In the genomic region with DNA sequence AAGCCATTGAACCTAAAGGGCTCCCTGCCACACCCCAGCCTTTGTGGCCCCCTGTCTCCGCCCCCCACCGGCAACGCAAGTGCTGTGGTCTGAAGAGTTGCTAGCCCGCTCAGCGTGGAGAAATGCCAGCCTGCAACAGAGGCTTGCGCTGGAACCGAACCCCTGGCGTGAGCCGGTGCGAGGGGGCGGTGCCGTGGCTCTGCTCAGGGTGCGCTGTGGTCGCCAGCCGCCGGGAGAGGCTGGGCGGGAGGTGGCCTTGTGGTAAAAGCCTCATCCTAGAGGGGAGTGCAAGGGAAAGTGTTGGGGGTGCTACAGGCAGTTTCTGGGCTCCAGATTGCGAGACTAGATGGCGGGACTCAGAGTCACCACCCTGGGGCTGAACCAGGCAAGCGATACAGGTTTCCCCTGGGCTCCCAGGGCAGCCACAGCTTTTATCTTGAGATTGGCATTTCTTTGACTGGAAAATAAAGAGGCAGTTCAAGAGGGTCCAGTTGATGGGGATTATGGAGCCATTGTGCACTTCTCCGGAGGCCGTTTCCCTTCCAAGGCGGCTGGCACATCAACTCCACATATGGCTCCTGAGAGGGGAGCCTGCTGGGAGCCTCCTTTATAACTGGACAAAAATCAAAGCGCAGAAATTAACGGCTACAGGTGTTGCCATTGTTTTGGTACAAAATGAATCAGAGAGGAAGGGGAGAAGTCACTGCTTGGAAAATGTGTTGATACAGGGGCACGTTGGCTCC, we compare ENCODE assay signal across 8 cellular contexts. TPM values are rescaled to one million over a fixed set of nuclear protein-coding genes. Genes with fewer than 3 reads are reported as not detected.
DNase-seq lines count a peak whose midpoint lies in the region; ATAC-seq, FAIRE-seq and TF ChIP-seq lines count a peak whose summit lies in the region.

No MANE protein-coding gene starts in this region.

- no peaks in the 10 kb centered on the region for H3K36me3 Mint-ChIP-seq in astrocyte (ENCODE audit: low read depth, unreplicated experiment)

- no peak overlapping the region for H3K27ac ChIP-seq in astrocyte (ENCODE audit: low read depth, low read length)
- peak overlapping the region; percentile 73 for H3K27ac ChIP-seq in lower lobe of right lung

- H3K27ac Mint-ChIP-seq in astrocyte (ENCODE audit: unreplicated experiment), result no peak overlapping the region
- H3K27ac Mint-ChIP-seq in stimulated activated naive CD8-positive, alpha-beta T cell treated with anti-CD3 and anti-CD28 coated beads, Interleukin-15, amount 100 ng/mL, for 72 hours, result peak overlapping the region; percentile 42 to 82

- no peak overlapping the region for H2AFZ ChIP-seq in astrocyte (ENCODE audit: low read depth, low read length)

- H3K4me3 ChIP-seq in NT2/D1 (ENCODE audit: insufficient read length, low read depth), result peak overlapping the region; percentile 73
- H3K4me3 ChIP-seq in astrocyte (ENCODE audit: insufficient read depth, low read depth, low read length), result no peak overlapping the region
- H3K4me3 ChIP-seq in lower lobe of right lung, result peak overlapping the region; percentile 66

- H3K9me3 Mint-ChIP-seq in astrocyte (ENCODE audit: unreplicated experiment), result no peaks in the 10 kb centered on the region
- no peaks in the 10 kb centered on the region for H3K9me3 Mint-ChIP-seq in stimulated activated naive CD8-positive, alpha-beta T cell treated with anti-CD3 and anti-CD28 coated beads, Interleukin-15, amount 100 ng/mL, for 72 hours

- peak; percentile 20 to 24 for ATAC-seq in lower lobe of right lung
- ATAC-seq in stimulated activated naive CD8-positive, alpha-beta T cell treated with anti-CD3 and anti-CD28 coated beads, Interleukin-15, amount 100 ng/mL, for 72 hours, result peak; percentile 16
- no peak for ATAC-seq in GM21526 (IDR thresholded peaks at IDR 0.05; ENCODE audit: low FRiP score, unreplicated experiment)
- ATAC-seq in HG03135 (IDR thresholded peaks at IDR 0.05; ENCODE audit: unreplicated experiment), result no peak

- intact Hi-C loops in lower lobe of right lung (cut with DNase I), result no loop called here

- H3K4me2 ChIP-seq in astrocyte (ENCODE audit: low read length), result peak overlapping the region; percentile 30

- FAIRE-seq in GM19239 (lab: Jason Lieb, UNC), result peak; percentile 87
- FAIRE-seq in astrocyte (lab: Jason Lieb, UNC), result no peak

- H3K9me3 ChIP-seq in NT2/D1 (ENCODE audit: insufficient read depth, low read length) (no peaks in the 10 kb centered on the region), astrocyte (ENCODE audit: insufficient read depth, low read depth, low read length) (no peaks in the 10 kb centered on the region), lower lobe of right lung (no peaks in the 10 kb centered on the region)

- H3K27me3 Mint-ChIP-seq in astrocyte (ENCODE audit: low read depth, unreplicated experiment), result peaks cover 40% of the 10 kb centered on the region
- peaks cover 49% of the 10 kb centered on the region for H3K27me3 Mint-ChIP-seq in stimulated activated naive CD8-positive, alpha-beta T cell treated with anti-CD3 and anti-CD28 coated beads, Interleukin-15, amount 100 ng/mL, for 72 hours

- H3K4me3 Mint-ChIP-seq in astrocyte (ENCODE audit: unreplicated experiment), result peak overlapping the region; percentile 80
- peak overlapping the region; percentile 89 to 97 for H3K4me3 Mint-ChIP-seq in stimulated activated naive CD8-positive, alpha-beta T cell treated with anti-CD3 and anti-CD28 coated beads, Interleukin-15, amount 100 ng/mL, for 72 hours

- no peaks in the 10 kb centered on the region for H3K79me2 ChIP-seq in astrocyte (ENCODE audit: insufficient read depth, low read length)

- DNase-seq in GM19239 (ENCODE audit: insufficient read length, low spot score), result peak; percentile 31
- no peak for DNase-seq in NT2/D1 (ENCODE audit: low read depth, low spot score)
- no peak for DNase-seq in astrocyte (ENCODE audit: low read depth)
- no peak for DNase-seq in lower lobe of right lung
- DNase-seq in stimulated activated naive CD8-positive, alpha-beta T cell treated with anti-CD3 and anti-CD28 coated beads, Interleukin-15, amount 100 ng/mL, for 72 hours, result peak; percentile 57 to 65
- DNase-seq in A172 (ENCODE audit: low spot score), result no peak

- H3K4me1 ChIP-seq in NT2/D1 (ENCODE audit: insufficient read depth, insufficient read length) (peaks cover 3% of the 10 kb centered on the region), astrocyte (ENCODE audit: insufficient read depth, low read length) (peaks cover 7% of the 10 kb centered on the region), lower lobe of right lung (peaks cover 45% of the 10 kb centered on the region)

- H3K27me3 ChIP-seq in NT2/D1 (ENCODE audit: insufficient read depth, insufficient read length) (peaks cover 55% of the 10 kb centered on the region), astrocyte (ENCODE audit: insufficient read depth, low read length) (peaks cover 84% of the 10 kb centered on the region), lower lobe of right lung (ENCODE audit: low read depth) (peaks cover 19% of the 10 kb centered on the region)

- H3K4me1 Mint-ChIP-seq in astrocyte (ENCODE audit: low read depth, unreplicated experiment), result no peaks in the 10 kb centered on the region
- H3K4me1 Mint-ChIP-seq in stimulated activated naive CD8-positive, alpha-beta T cell treated with anti-CD3 and anti-CD28 coated beads, Interleukin-15, amount 100 ng/mL, for 72 hours, result peaks cover 46% of the 10 kb centered on the region

- H3K36me3 ChIP-seq in NT2/D1 (ENCODE audit: insufficient read depth, insufficient read length, low read length), result no peaks in the 10 kb centered on the region
- no peaks in the 10 kb centered on the region for H3K36me3 ChIP-seq in astrocyte (ENCODE audit: insufficient read depth, low read length)
- no peaks in the 10 kb centered on the region for H3K36me3 ChIP-seq in lower lobe of right lung

- TF ChIP-seq CTCF in astrocyte (IDR thresholded peaks at IDR 0.05; ENCODE audit: insufficient read depth, low read depth, low read length), result no peak
- TF ChIP-seq CTCF in lower lobe of right lung (IDR thresholded peaks at IDR 0.05), result no peak

- no peaks in the 10 kb centered on the region for H4K20me1 ChIP-seq in astrocyte (ENCODE audit: insufficient read depth, low read length)

- H3K9ac ChIP-seq in NT2/D1 (ENCODE audit: insufficient read length, low read depth), result peak overlapping the region; percentile 85
- H3K9ac ChIP-seq in astrocyte (ENCODE audit: low read length), result no peak overlapping the region

RNA-seq across cellular contexts. Expression of a gene that starts 2.3 kb away (rescaled TPM):
- total RNA-seq in astrocyte, result 5.8 and 6.9 TPM in 2 replicates
- total RNA-seq in lower lobe of right lung, result 28.0 TPM
- 0.07 and 0.29 TPM in 2 replicates for total RNA-seq in A172 (2014; rRNA removed; shearing (Covaris generic))

Comparison
In these comparisons a context has a peak if more than half of its experiments do, and no peak if none do; other contexts are left out.
1. DNase-seq: peak in GM19239 (single experiment) and stimulated activated naive CD8-positive, alpha-beta T cell treated with anti-CD3 and anti-CD28 coated beads, Interleukin-15, amount 100 ng/mL, for 72 hours (2 of 2); none in NT2/D1 (single experiment), astrocyte (single experiment), lower lobe of right lung (single experiment) and A172 (single experiment).
2. ATAC-seq: peak in lower lobe of right lung (2 of 2) and stimulated activated naive CD8-positive, alpha-beta T cell treated with anti-CD3 and anti-CD28 coated beads, Interleukin-15, amount 100 ng/mL, for 72 hours (single experiment); none in GM21526 (single experiment) and HG03135 (single experiment).